In the genomic region with DNA sequence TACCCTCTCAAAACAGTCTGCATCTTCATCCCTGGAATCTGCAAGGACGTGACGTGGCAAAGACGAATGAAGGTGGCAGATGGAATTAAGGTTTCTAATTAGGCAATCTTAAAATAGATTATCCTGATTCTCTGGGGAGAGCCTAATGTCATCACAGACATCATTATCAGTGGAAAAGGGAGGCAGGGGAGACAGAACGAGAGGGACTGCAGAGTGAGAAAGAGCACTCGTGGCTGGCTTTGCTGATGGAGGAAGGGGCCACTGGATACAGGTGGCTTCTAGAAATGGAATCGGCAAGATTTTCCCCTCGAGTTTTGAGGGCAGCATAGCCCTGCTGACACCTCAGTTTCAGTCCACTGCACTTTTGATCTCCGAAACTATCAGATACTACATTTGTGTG, we compare ENCODE assay signal across 33 cellular contexts.
"Had no signal": no experiment of that assay in that cellular context is flagged by ENCODE, and none has a peak within 500 bp of the region (broad histone marks: within the 10 kb centered on the region; RNA-seq: fewer than 3 reads in every experiment).

No MANE protein-coding gene starts in this region.

- H3K4me3 ChIP-seq: adrenal gland, body of pancreas, Peyer's patch had no signal

- DNase-seq: activated CD4-positive, alpha-beta T cell treated with anti-CD3 and anti-CD28 coated beads for 1 hour; activated CD4-positive, alpha-beta T cell treated with anti-CD3 and anti-CD28 coated beads, Interleukin-2, amount 10 ng/mL, durations not matched to agents 7 days and 5 days; activated CD4-positive, alpha-beta T cell treated with anti-CD3 and anti-CD28 coated beads, Interleukin-2, amount 50 U/mL, for 48 hours; activated CD4-positive, CD25-positive, alpha-beta regulatory T cell; activated CD8-positive, alpha-beta T cell treated with anti-CD3 and anti-CD28 coated beads, Interleukin-2, amount 10 ng/mL, durations not matched to agents 7 days and 5 days; activated gamma-delta T cell treated with Interleukin-2 at 50 U/mL for 16 hours; activated naive CD4-positive, alpha-beta T cell treated with anti-CD3 and anti-CD28 coated beads for 36 hours; activated T-cell treated with anti-CD3 and anti-CD28 coated beads, Interleukin-2, amount 50 U/mL, for 24 hours; adrenal gland; body of pancreas; caudate nucleus; cerebellar nuclear complex; Karpas-422; KBM-7; NCI-H1105; NCI-H1417 treated with DMSO at 0.1 percent for 48 hours; NCI-H187 treated with DMSO at 0.1 percent for 48 hours; NCI-H2081; NCI-H2171 treated with DMSO at 0.1 percent for 48 hours; NCI-H2227 treated with DMSO at 0.1 percent for 48 hours; NCI-H446; NCI-H510A treated with DMSO at 0.1 percent for 48 hours; NCI-H526 treated with DMSO at 0.1 percent for 48 hours; NK-92 treated with Interleukin-12 subunit alpha and Interleukin-12 subunit beta, amount 100 ng/mL, for 24 hours; PC-3; Peyer's patch; Right ventricle myocardium superior; SW 1271; T-helper 1 cell; T-helper 2 cell; T-helper 9 cell had no signal

- H3K27me3 Mint-ChIP-seq: activated CD4-positive, alpha-beta T cell treated with anti-CD3 and anti-CD28 coated beads, Interleukin-2, amount 10 ng/mL, durations not matched to agents 7 days and 5 days; activated T-cell treated with anti-CD3 and anti-CD28 coated beads, Interleukin-2, amount 50 U/mL, for 24 hours had no signal

- H3K36me3 ChIP-seq: adrenal gland, Peyer's patch had no signal

- H3K4me3 Mint-ChIP-seq: activated CD4-positive, alpha-beta T cell treated with anti-CD3 and anti-CD28 coated beads, Interleukin-2, amount 10 ng/mL, durations not matched to agents 7 days and 5 days; activated CD8-positive, alpha-beta T cell treated with anti-CD3 and anti-CD28 coated beads, Interleukin-2, amount 10 ng/mL, durations not matched to agents 7 days and 5 days; activated naive CD4-positive, alpha-beta T cell treated with anti-CD3 and anti-CD28 coated beads for 36 hours; activated T-cell treated with anti-CD3 and anti-CD28 coated beads, Interleukin-2, amount 50 U/mL, for 24 hours had no signal

- H3K9me3 ChIP-seq: adrenal gland, body of pancreas, Peyer's patch had no signal

- H3K4me1 Mint-ChIP-seq: activated CD4-positive, alpha-beta T cell treated with anti-CD3 and anti-CD28 coated beads, Interleukin-2, amount 10 ng/mL, durations not matched to agents 7 days and 5 days had no signal

- H3K27me3 ChIP-seq: adrenal gland, body of pancreas, Peyer's patch had no signal

- H3K4me1 ChIP-seq: adrenal gland, body of pancreas, Peyer's patch had no signal

- H3K27ac ChIP-seq: adrenal gland, body of pancreas, Peyer's patch, VCaP had no signal

- H3K27ac Mint-ChIP-seq: activated CD4-positive, alpha-beta T cell treated with anti-CD3 and anti-CD28 coated beads, Interleukin-2, amount 10 ng/mL, durations not matched to agents 7 days and 5 days; activated CD8-positive, alpha-beta T cell treated with anti-CD3 and anti-CD28 coated beads, Interleukin-2, amount 10 ng/mL, durations not matched to agents 7 days and 5 days; activated naive CD4-positive, alpha-beta T cell treated with anti-CD3 and anti-CD28 coated beads for 36 hours; activated T-cell treated with anti-CD3 and anti-CD28 coated beads, Interleukin-2, amount 50 U/mL, for 24 hours; activated T-helper 2 cell treated with anti-CD3 and anti-CD28 coated beads, Interferon-gamma antibody, Interleukin-2, Interleukin-4, amounts not matched to agents 10 μg/mL and 5 μg/mL and 100 μg/mL, durations not matched to agents 14 hours and 24 hours and 36 hours had no signal
